21 cellular contexts compared by ENCODE assay signal in genomic region chr1:20357796-20358195, GRCh38.
"Had no signal": no experiment of that assay in that cellular context is flagged by ENCODE, and none has a peak within 500 bp of the region (broad histone marks: within the 10 kb centered on the region; RNA-seq: fewer than 3 reads in every experiment).

No MANE protein-coding gene starts in this region.

- H3K4me3 ChIP-seq: coronary artery, esophagus squamous epithelium, pancreas, SK-N-MC, thoracic aorta had no signal

- ATAC-seq: activated CD4-positive, CD25-positive, alpha-beta regulatory T cell treated with anti-CD3 and anti-CD28 coated beads, Interleukin-2, amount 50 U/mL, for 24 hours; activated CD8-positive, alpha-beta memory T cell treated with anti-CD3 and anti-CD28 coated beads, Interleukin-2, amount 10 ng/mL, durations not matched to agents 7 days and 5 days; activated CD8-positive, alpha-beta T cell treated with anti-CD3 and anti-CD28 coated beads for 36 hours; natural killer cell treated with Interleukin-12 subunit alpha and Interleukin-12 subunit beta and Interleukin-15 and Interleukin-18, amount 100 ng/mL, for 72 hours; T-helper 17 cell had no signal

- H3K27ac ChIP-seq: coronary artery, neutrophil, SK-N-MC, thoracic aorta had no signal

- DNase-seq: activated CD4-positive, alpha-beta T cell treated with anti-CD3 and anti-CD28 coated beads, Interleukin-2, amount 10 ng/mL, durations not matched to agents 7 days and 5 days; activated CD8-positive, alpha-beta memory T cell treated with anti-CD3 and anti-CD28 coated beads, Interleukin-2, amount 10 ng/mL, durations not matched to agents 7 days and 5 days; activated CD8-positive, alpha-beta T cell treated with anti-CD3 and anti-CD28 coated beads for 36 hours; activated T-cell treated with anti-CD3 and anti-CD28 coated beads for 4 hours; endodermal cell; esophagus squamous epithelium; gastrocnemius medialis; islet precursor cell; mammary epithelial cell; midbrain; pancreas; stimulated activated CD4-positive, alpha-beta T cell treated with anti-CD3 and anti-CD28 coated beads, Interleukin-4, amount 100 ng/mL, for 24 hours; stimulated activated naive CD4-positive, alpha-beta T cell treated with Interleukin-2 at 50 U/mL for 16 hours; SW 1271; T-helper 17 cell had no signal

- H3K36me3 ChIP-seq: esophagus squamous epithelium, gastrocnemius medialis, neutrophil, pancreas, thoracic aorta had no signal

- H3K27me3 ChIP-seq: gastrocnemius medialis, pancreas had no signal

- H3K9me3 ChIP-seq: esophagus squamous epithelium, gastrocnemius medialis, neutrophil, pancreas, thoracic aorta had no signal
